Comparison of ENCODE assay signal across 9 cellular contexts in the genomic region with DNA sequence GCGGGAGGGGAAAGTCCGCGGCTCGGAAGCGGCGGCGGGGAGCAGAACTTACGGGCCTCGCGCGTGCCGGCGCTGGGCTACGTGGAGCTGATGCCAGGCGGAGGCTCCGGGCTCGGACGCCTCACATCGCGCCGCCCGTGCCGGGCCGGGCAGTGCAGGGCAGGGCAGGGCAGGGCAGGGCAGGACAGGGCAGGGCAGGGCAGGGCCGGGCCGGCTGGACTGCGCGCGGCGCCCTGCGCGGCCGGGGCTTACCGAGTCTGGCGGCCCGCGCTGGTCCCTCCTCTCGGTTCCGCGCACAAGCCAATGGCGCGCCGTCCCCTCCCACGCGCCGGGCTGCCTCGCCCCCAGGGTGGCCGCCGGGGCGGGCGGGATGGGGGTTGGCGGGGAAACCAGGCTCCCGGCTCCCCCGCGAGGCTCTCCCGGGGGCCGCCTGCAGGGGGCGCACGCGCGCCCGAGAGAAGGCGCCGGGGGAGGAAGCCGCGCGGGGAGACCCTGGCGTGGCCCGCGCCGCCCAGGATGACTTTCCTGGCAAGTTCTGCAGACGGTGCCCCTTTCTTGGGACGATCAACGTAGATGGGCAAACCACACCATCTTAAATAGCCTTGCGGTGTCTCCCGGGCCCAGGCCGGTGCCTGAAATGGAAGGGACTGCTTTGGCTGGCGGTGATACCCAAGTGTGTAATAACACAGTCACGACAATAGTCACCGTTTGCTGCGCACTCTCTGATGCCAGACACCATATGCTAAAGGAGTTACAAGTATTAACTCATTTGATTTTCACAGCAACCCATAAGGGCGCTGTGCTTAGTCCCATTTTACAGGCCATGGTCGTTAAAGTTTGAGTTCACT. TPM values are rescaled to one million over a fixed set of nuclear protein-coding genes. Genes with fewer than 3 reads are reported as not detected.
A peak's percentile ranks its signal among the peaks of the same experiment; 100 is the strongest.
DNase-seq lines count a peak whose midpoint lies in the region; ATAC-seq, FAIRE-seq and TF ChIP-seq lines count a peak whose summit lies in the region.
"Had no signal": no experiment of that assay in that cellular context is flagged by ENCODE, and none has a peak within 500 bp of the region (broad histone marks: within the 10 kb centered on the region; RNA-seq: fewer than 3 reads in every experiment).

A gene with protein sequence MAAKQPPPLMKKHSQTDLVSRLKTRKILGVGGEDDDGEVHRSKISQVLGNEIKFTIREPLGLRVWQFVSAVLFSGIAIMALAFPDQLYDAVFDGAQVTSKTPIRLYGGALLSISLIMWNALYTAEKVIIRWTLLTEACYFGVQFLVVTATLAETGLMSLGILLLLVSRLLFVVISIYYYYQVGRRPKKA (minus strand): TSS at position 259 of the 848 bp plus-strand sequence. CDS start 12,548 bp downstream, outside the sequence.

- H3K4me3 ChIP-seq in HUES64 (ENCODE audit: low read length) (peak within 1 kb of the TSS; percentile 73), GM12878 (peak within 1 kb of the TSS; percentile 36; the same call in 1 of the 2 replicates), iPS-11a (ENCODE audit: low read depth, low read length) (peak within 1 kb of the TSS; percentile 76), skeletal muscle satellite cell (ENCODE audit: low read length) (peak within 1 kb of the TSS; percentile 86)

- TF ChIP-seq RAD21 in GM12878 (IDR thresholded peaks at IDR 0.05; ENCODE audit: insufficient read depth, low read depth, low read length): no peak

- H3K9ac ChIP-seq in HUES64 (ENCODE audit: low read depth, low read length): peak within 1 kb of the TSS; percentile 75
- no peak within 1 kb of the TSS for H3K9ac ChIP-seq in GM12878 (ENCODE audit: control insufficient read depth, insufficient read depth, low read length)
- peak within 1 kb of the TSS; percentile 69 for H3K9ac ChIP-seq in skeletal muscle satellite cell (ENCODE audit: low read depth, low read length)
- H3K9ac ChIP-seq: KMS-11 had no signal

- DNase-seq in CD1c-positive myeloid dendritic cell (ENCODE audit: extremely low spot score) (peak; percentile 88), GM12878 (ENCODE audit: low read depth, low spot score) (no peak), DMS114 treated with DMSO at 0.1 percent for 48 hours (lab: John Stamatoyannopoulos, UW; ENCODE audit: unreplicated experiment) (no peak), SIG-M5 (lab: John Stamatoyannopoulos, UW) (no peak)
- peak; percentile 67 for DNase-seq in T-helper 2 cell treated with Interferon-gamma antibody and Interleukin-4, amounts not matched to agents 5 μg/mL and 100 μg/mL, for 36 hours (ENCODE audit: low spot score)

- RAD21 ChIA-PET in GM12878 (lab: Charles Lee; ENCODE audit: unreplicated experiment): no interaction called here

- WGBS in HUES64: 10% methylated on average over 83 of the region's 83 CpGs
- WGBS in GM12878 (ENCODE audit: insufficient coverage, insufficient replicate concordance, low lambda C conversion rate, missing lambda C conversion rate): 13% methylated on average over 42 of the region's 83 CpGs

- H3K27ac ChIP-seq in HUES64 (ENCODE audit: low read depth, low read length) (peak within 1 kb of the TSS; percentile 86), GM12878 (ENCODE audit: control insufficient read depth, insufficient read depth) (no peak within 1 kb of the TSS)
- H3K27ac ChIP-seq: KMS-11 had no signal

- CTCF ChIA-PET in GM12878 (lab: Yijun Ruan, JAX): no interaction called here

- H3K4me3 Mint-ChIP-seq in T-helper 2 cell treated with Interferon-gamma antibody and Interleukin-4, amounts not matched to agents 5 μg/mL and 100 μg/mL, for 36 hours: peak within 1 kb of the TSS; percentile 27

- no peaks in the 10 kb centered on the region for H3K36me3 Mint-ChIP-seq in T-helper 2 cell treated with Interferon-gamma antibody and Interleukin-4, amounts not matched to agents 5 μg/mL and 100 μg/mL, for 36 hours (ENCODE audit: low read depth)

- no peaks in the 10 kb centered on the region for H3K27me3 ChIP-seq in HUES64 (ENCODE audit: insufficient read depth, low read length)
- H3K27me3 ChIP-seq in GM12878 (replicated peaks in 1 of 2; ENCODE audit: control insufficient read depth in 2 of 2, insufficient read depth in 2 of 2, low read length in 1 of 2): peaks cover 0 to 6% of the 10 kb centered on the region in 2 experiments; a peak in 3 of 4 replicates
- no peaks in the 10 kb centered on the region for H3K27me3 ChIP-seq in skeletal muscle satellite cell (ENCODE audit: control insufficient read depth, insufficient read depth, low read length)

- H3K9me3 Mint-ChIP-seq in T-helper 2 cell treated with Interferon-gamma antibody and Interleukin-4, amounts not matched to agents 5 μg/mL and 100 μg/mL, for 36 hours: no peaks in the 10 kb centered on the region

- H3K9me3 ChIP-seq in HUES64 (ENCODE audit: insufficient read depth, low read depth, low read length) (no peaks in the 10 kb centered on the region), GM12878 (replicated peaks; ENCODE audit: control insufficient read depth, insufficient read depth, low read length) (peaks cover 2% of the 10 kb centered on the region; the same call in 1 of the 3 replicates), skeletal muscle satellite cell (replicated peaks; ENCODE audit: low read length) (no peaks in the 10 kb centered on the region)

- POLR2A ChIA-PET in GM12878 (lab: Charles Lee): no interaction called here

- H3K4me2 ChIP-seq in GM12878 (ENCODE audit: control insufficient read depth, insufficient read depth): peak within 1 kb of the TSS; percentile 44
- peak within 1 kb of the TSS; percentile 83 for H3K4me2 ChIP-seq in skeletal muscle satellite cell (ENCODE audit: low read length)
- H3K4me2 ChIP-seq: KMS-11 had no signal

- no peak within 1 kb of the TSS for H3K27ac Mint-ChIP-seq in T-helper 2 cell treated with Interferon-gamma antibody and Interleukin-4, amounts not matched to agents 5 μg/mL and 100 μg/mL, for 36 hours

- no peaks in the 10 kb centered on the region for H3K79me2 ChIP-seq in GM12878 (ENCODE audit: control insufficient read depth, insufficient read depth, low read length)

- no TSS peak for BruUV-seq in GM12878 (replicated peaks; lab: Mats Ljungman, UMichigan)

- H4K20me1 ChIP-seq in GM12878 (ENCODE audit: control insufficient read depth, insufficient read depth): no peaks in the 10 kb centered on the region; the same call in 1 of the 2 replicates

- intact Hi-C loops in GM12878 (cut with micrococcal nuclease; ENCODE audit: unreplicated experiment): no loop called here

- H3K27me3 Mint-ChIP-seq in T-helper 2 cell treated with Interferon-gamma antibody and Interleukin-4, amounts not matched to agents 5 μg/mL and 100 μg/mL, for 36 hours (ENCODE audit: low read depth): peaks cover 21% of the 10 kb centered on the region

- peaks cover 9% of the 10 kb centered on the region for H3K4me1 Mint-ChIP-seq in T-helper 2 cell treated with Interferon-gamma antibody and Interleukin-4, amounts not matched to agents 5 μg/mL and 100 μg/mL, for 36 hours (ENCODE audit: low read depth)

- no peak for FAIRE-seq in GM12878 (lab: Jason Lieb, UNC)

- in situ Hi-C loops in GM12878 (cut with MboI): no loop called here

- no peak for TF ChIP-seq EP300 in GM12878 (IDR thresholded peaks at IDR 0.05; ENCODE audit: borderline replicate concordance in 1 of 2, control insufficient read depth in 1 of 2, low read depth in 2 of 2, low read length in 2 of 2)

- H3K4me1 ChIP-seq in HUES64 (ENCODE audit: insufficient read depth, low read length): peaks cover 21% of the 10 kb centered on the region
- H3K4me1 ChIP-seq in GM12878 (ENCODE audit: control insufficient read depth, insufficient read depth, low read length): no peaks in the 10 kb centered on the region
- peaks cover 13% of the 10 kb centered on the region for H3K4me1 ChIP-seq in skeletal muscle satellite cell (ENCODE audit: control insufficient read depth, insufficient read depth, low read length)

- H3K36me3 ChIP-seq in HUES64 (ENCODE audit: insufficient read depth, low read length) (no peaks in the 10 kb centered on the region; the same call in 1 of the 2 replicates), GM12878 (ENCODE audit: control insufficient read depth in 2 of 2, insufficient read depth in 2 of 2, low read length in 1 of 2) (no peaks in the 10 kb centered on the region), skeletal muscle satellite cell (ENCODE audit: insufficient read depth, low read length) (no peaks in the 10 kb centered on the region)

- peak; percentile 7 to 43 (median 25); a peak in 2 of 6 replicates for TF ChIP-seq CTCF in GM12878 (IDR thresholded peaks at IDR 0.05 in 2 of 3, conservative IDR thresholded peaks at IDR 0.05 in 1 of 3; ENCODE audit: control insufficient read depth in 2 of 3, extremely low read depth in 1 of 3, insufficient read depth in 1 of 3, low read depth in 3 of 3, low read length in 3 of 3)

- peak; percentile 72 for ATAC-seq in GM12878

- H2AFZ ChIP-seq in GM12878 (ENCODE audit: control insufficient read depth, low read depth, low read length): peak within 1 kb of the TSS; percentile 18

- no peak for TF ChIP-seq POLR2A in GM12878 (IDR thresholded peaks at IDR 0.05; ENCODE audit: low read depth, low read length)

- SMC1A ChIA-PET in GM12878 (lab: Charles Lee; ENCODE audit: uncharacterized antibody, unreplicated experiment): no interaction called here

TF ChIP-seq in GM12878, 131 proteins besides CTCF, POLR2A, EP300 and RAD21 (continues in another document):
- TF ChIP-seq BHLHE40 (IDR thresholded peaks at IDR 0.05; ENCODE audit: borderline replicate concordance in 1 of 2, low read depth in 2 of 2, low read length in 1 of 2) (0 out of 4 replicates have a peak, but pooled peaks of 1 of the 2 experiments have one; percentile 8), SUZ12 (IDR thresholded peaks at IDR 0.05; ENCODE audit: unreplicated experiment) (no peak), YY1 (IDR thresholded peaks at IDR 0.05; ENCODE audit: low read depth, low read length) (no peak)

RNA-seq across cellular contexts. Expression of the gene that starts here (rescaled TPM):
- polyA plus RNA-seq in HUES64 (2013, experiment 1 of 2): 44.9 TPM
- 50.0 TPM for polyA plus RNA-seq in HUES64 (2013, experiment 2 of 2)
- not detected in 2 replicates for total RNA-seq in GM12878 (2013; cell fraction: nucleolus; rRNA removed)
- total RNA-seq in GM12878 (2014; rRNA removed): 0.17 TPM in 1 of 2 replicates, not detected in the other
- total RNA-seq in GM12878 (2014; rRNA removed; fragmentation: Illumina TruSeq; extraction: Trizol): not detected in 2 replicates
- total RNA-seq in GM12878 (2021): 0.21 and 0.23 TPM in 2 replicates
- polyA plus RNA-seq in GM12878 (2011; ENCODE audit: low read depth): 0.30 TPM
- polyA plus RNA-seq in GM12878 (2011; rRNA removed): 0.10 and 0.27 TPM in 2 replicates
- polyA plus RNA-seq in GM12878 (2011; cell fraction: cytosol; rRNA removed): 0.39 and 0.60 TPM in 2 replicates
- polyA plus RNA-seq in GM12878 (2011; cell fraction: nucleus; rRNA removed): 0.57 and 0.85 TPM in 2 replicates
- polyA plus RNA-seq in GM12878 (2012): 1.2 and 1.5 TPM in 2 replicates
- polyA plus RNA-seq in GM12878 (2014; fragmentation: Illumina TruSeq; extraction: Trizol): 0.03 TPM in 1 of 2 replicates, not detected in the other
- not detected for polyA plus RNA-seq in GM12878 (2014; fragmentation: Nextera tagmentation; extraction: Ambion mirVana)
- 0.08 and 0.24 TPM in 2 replicates for polyA plus RNA-seq in GM12878 (2014; rRNA removed)
- polyA plus RNA-seq in GM12878 (2016; fragmentation: Nextera tagmentation; extraction: Ambion mirVana): under 1 TPM; 0.15 to 0.28 TPM
- 0.15 and 0.77 TPM in 2 replicates for polyA minus RNA-seq in GM12878 (2011; rRNA and poly(A)+ RNA removed)
- polyA minus RNA-seq in GM12878 (2011; cell fraction: cytosol; rRNA and poly(A)+ RNA removed): 1.1 TPM in 1 of 2 replicates, not detected in the other
- 0.60 and 1.4 TPM in 2 replicates for polyA minus RNA-seq in GM12878 (2011; cell fraction: nucleus; rRNA and poly(A)+ RNA removed)
- 1.0 and 7.0 TPM in 2 replicates for total RNA-seq in skeletal muscle satellite cell (2012; rRNA removed)

Comparison
In these comparisons a context has a peak if more than half of its experiments do, and no peak if none do; other contexts are left out.
1. DNase-seq: peak in CD1c-positive myeloid dendritic cell (single experiment) and T-helper 2 cell treated with Interferon-gamma antibody and Interleukin-4, amounts not matched to agents 5 μg/mL and 100 μg/mL, for 36 hours (single experiment); none in GM12878 (single experiment), DMS114 treated with DMSO at 0.1 percent for 48 hours (single experiment) and SIG-M5 (single experiment).
2. H3K4me3 ChIP-seq: peak in every context shown above with its lines; median percentile 86 in skeletal muscle satellite cell; 76 in iPS-11a; 73 in HUES64; 36 in GM12878.